Comparison of ENCODE assay signal across 10 cellular contexts in genomic region chr7:116354171-116354545, GRCh38.
DNase-seq lines count a peak whose midpoint lies in the region; ATAC-seq and TF ChIP-seq lines count a peak whose summit lies in the region.
"Had no signal": no experiment of that assay in that cellular context is flagged by ENCODE, and none has a peak within 500 bp of the region (broad histone marks: within the 10 kb centered on the region; RNA-seq: fewer than 3 reads in every experiment).

No MANE protein-coding gene starts in this region.

- intact Hi-C loops in natural killer cell (cut with micrococcal nuclease): no loop called here

- ATAC-seq in GM21576 (IDR thresholded peaks at IDR 0.05; ENCODE audit: unreplicated experiment) (no peak), natural killer cell (no peak)

- H3K27me3 ChIP-seq in GM23248 (replicated peaks; ENCODE audit: insufficient read depth): no peaks in the 10 kb centered on the region
- H3K27me3 ChIP-seq in brain microvascular endothelial cell (replicated peaks): no peaks in the 10 kb centered on the region
- no peaks in the 10 kb centered on the region for H3K27me3 ChIP-seq in hepatocyte
- H3K27me3 ChIP-seq in skeletal muscle satellite cell (ENCODE audit: control insufficient read depth, insufficient read depth, low read length): no peaks in the 10 kb centered on the region
- H3K27me3 ChIP-seq in CD8-positive, alpha-beta memory T cell (ENCODE audit: insufficient read depth, low read length, poor library complexity, severe bottlenecking): no peaks in the 10 kb centered on the region

- in situ Hi-C loops in GM23248 (cut with MboI) (no loop called here), brain microvascular endothelial cell (cut with HindIII; ENCODE audit: low pct_ligation_motif_present, low sequenced_read_pairs) (no loop called here)

- CTCF ChIA-PET in CD8-positive, alpha-beta memory T cell (lab: Charles Lee): no interaction called here

- H3K9ac ChIP-seq in GM23248 (peak overlapping the region; percentile 77), skeletal muscle satellite cell (ENCODE audit: low read depth, low read length) (peak overlapping the region; percentile 78)

- peak overlapping the region; percentile 63 for H3K4me3 ChIP-seq in GM23248
- H3K4me3 ChIP-seq in brain microvascular endothelial cell (ENCODE audit: low read depth, low read length): no peak overlapping the region
- no peak overlapping the region for H3K4me3 ChIP-seq in hepatocyte
- no peak overlapping the region for H3K4me3 ChIP-seq in skeletal muscle satellite cell (ENCODE audit: low read length)
- H3K4me3 ChIP-seq in CD8-positive, alpha-beta memory T cell (ENCODE audit: low read length): no peak overlapping the region

- H3K9me3 ChIP-seq in GM23248 (ENCODE audit: low read depth) (no peaks in the 10 kb centered on the region), hepatocyte (ENCODE audit: low read depth) (no peaks in the 10 kb centered on the region), skeletal muscle satellite cell (replicated peaks; ENCODE audit: low read length) (no peaks in the 10 kb centered on the region)
- H3K9me3 ChIP-seq in CD8-positive, alpha-beta memory T cell (ENCODE audit: low read length): no peaks in the 10 kb centered on the region

- H3K9me3 Mint-ChIP-seq in CD8-positive, alpha-beta memory T cell: no peaks in the 10 kb centered on the region
- H3K9me3 Mint-ChIP-seq in natural killer cell: no peaks in the 10 kb centered on the region

- H3K4me1 ChIP-seq in GM23248 (ENCODE audit: insufficient read depth) (peaks cover 53% of the 10 kb centered on the region), hepatocyte (ENCODE audit: insufficient read depth) (peaks cover 36% of the 10 kb centered on the region), skeletal muscle satellite cell (ENCODE audit: control insufficient read depth, insufficient read depth, low read length) (peaks cover 48% of the 10 kb centered on the region)
- no peaks in the 10 kb centered on the region for H3K4me1 ChIP-seq in CD8-positive, alpha-beta memory T cell (ENCODE audit: insufficient read depth, low read length)

- WGBS in GM23248 (ENCODE audit: low coverage in 1 of 2, low lambda C conversion rate in 2 of 2, missing lambda C conversion rate in 2 of 2), 2 experiments: 45 to 47% methylated on average over 6 of the region's 6 CpGs
- WGBS in hepatocyte (ENCODE audit: low lambda C conversion rate, missing lambda C conversion rate): 55% methylated on average over 6 of the region's 6 CpGs

- no peaks in the 10 kb centered on the region for H3K4me1 Mint-ChIP-seq in CD8-positive, alpha-beta memory T cell
- peaks cover 0 to 6% of the 10 kb centered on the region in 2 donors for H3K4me1 Mint-ChIP-seq in natural killer cell

- H3F3A ChIP-seq in GM23248 (ENCODE audit: insufficient read depth): peaks cover 53% of the 10 kb centered on the region

- H3K27ac Mint-ChIP-seq in CD8-positive, alpha-beta memory T cell: no peak overlapping the region
- no peak overlapping the region for H3K27ac Mint-ChIP-seq in natural killer cell

- no peaks in the 10 kb centered on the region for H3K36me3 Mint-ChIP-seq in CD8-positive, alpha-beta memory T cell
- no peaks in the 10 kb centered on the region for H3K36me3 Mint-ChIP-seq in natural killer cell

- peak overlapping the region; percentile 58 for H2AFZ ChIP-seq in GM23248
- no peak overlapping the region for H2AFZ ChIP-seq in hepatocyte

- POLR2A ChIA-PET in CD8-positive, alpha-beta memory T cell (lab: Charles Lee): no interaction called here

- DNase-seq in GM23248: peak; percentile 68
- DNase-seq in brain microvascular endothelial cell: peak; percentile 41
- DNase-seq in hepatocyte (ENCODE audit: low spot score): peak; percentile 72
- DNase-seq in CD8-positive, alpha-beta memory T cell: no peak
- no peak for DNase-seq in EL
- no peak for DNase-seq in natural killer cell
- DNase-seq: activated gamma-delta T cell treated with Interleukin-2 at 50 U/mL for 16 hours; stimulated activated CD4-positive, alpha-beta T cell treated with anti-CD3 and anti-CD28 coated beads, Interleukin-4, amount 100 ng/mL, for 4 hours had no signal

- H3K27ac ChIP-seq in GM23248: peak overlapping the region; percentile 96
- H3K27ac ChIP-seq in brain microvascular endothelial cell: peak overlapping the region; percentile 88
- H3K27ac ChIP-seq in hepatocyte: peak overlapping the region; percentile 94
- no peak overlapping the region for H3K27ac ChIP-seq in CD8-positive, alpha-beta memory T cell (ENCODE audit: low read depth, low read length)

- no peak overlapping the region for H3K4me3 Mint-ChIP-seq in CD8-positive, alpha-beta memory T cell
- no peak overlapping the region for H3K4me3 Mint-ChIP-seq in natural killer cell

- H3K4me2 ChIP-seq in GM23248 (ENCODE audit: unreplicated experiment): peak overlapping the region; percentile 87
- H3K4me2 ChIP-seq in hepatocyte: peak overlapping the region; percentile 69
- H3K4me2 ChIP-seq in skeletal muscle satellite cell (ENCODE audit: low read length): peak overlapping the region; percentile 70

- H3K9me2 ChIP-seq in GM23248 (ENCODE audit: insufficient read depth) (no peaks in the 10 kb centered on the region), hepatocyte (replicated peaks; ENCODE audit: insufficient read depth) (no peaks in the 10 kb centered on the region)

- no peaks in the 10 kb centered on the region for H4K20me1 ChIP-seq in GM23248 (ENCODE audit: insufficient read depth)
- no peaks in the 10 kb centered on the region for H4K20me1 ChIP-seq in hepatocyte (ENCODE audit: insufficient read depth, poor library complexity, severe bottlenecking)

- peak; percentile 17 for TF ChIP-seq CTCF in brain microvascular endothelial cell (IDR thresholded peaks at IDR 0.05; ENCODE audit: low read depth, low read length, missing control alignments)
- peak; percentile 4 for TF ChIP-seq CTCF in hepatocyte (IDR thresholded peaks at IDR 0.05; ENCODE audit: poor library complexity)
- TF ChIP-seq CTCF in natural killer cell (IDR thresholded peaks at IDR 0.05): no peak

- H3K27me3 Mint-ChIP-seq in CD8-positive, alpha-beta memory T cell: peaks cover 3 to 18% of the 10 kb centered on the region in 2 donors
- H3K27me3 Mint-ChIP-seq in natural killer cell (ENCODE audit: low read depth in 2 of 2): peaks cover 6 to 7% of the 10 kb centered on the region in 2 donors

- H3K79me2 ChIP-seq in GM23248 (ENCODE audit: insufficient read depth) (no peaks in the 10 kb centered on the region), hepatocyte (no peaks in the 10 kb centered on the region)

- H3K36me3 ChIP-seq in GM23248 (ENCODE audit: low read depth): no peaks in the 10 kb centered on the region
- no peaks in the 10 kb centered on the region for H3K36me3 ChIP-seq in brain microvascular endothelial cell (replicated peaks)
- no peaks in the 10 kb centered on the region for H3K36me3 ChIP-seq in hepatocyte (replicated peaks; ENCODE audit: insufficient read depth, low read depth)
- no peaks in the 10 kb centered on the region for H3K36me3 ChIP-seq in skeletal muscle satellite cell (ENCODE audit: insufficient read depth, low read length)
- H3K36me3 ChIP-seq in CD8-positive, alpha-beta memory T cell (ENCODE audit: insufficient read depth, low read length): no peaks in the 10 kb centered on the region

Comparison
In these comparisons a context has a peak if more than half of its experiments do, and no peak if none do; other contexts are left out.
1. DNase-seq: peak in GM23248 (single experiment), brain microvascular endothelial cell (single experiment) and hepatocyte (single experiment); none in CD8-positive, alpha-beta memory T cell (0 of 5), EL (single experiment) and natural killer cell (single experiment).
2. Peak in every context shown above with its lines, with median percentiles within 50 percentile points of each other: H3K4me2 ChIP-seq.